ENCODE assay signal across 21 cellular contexts in the genomic region with DNA sequence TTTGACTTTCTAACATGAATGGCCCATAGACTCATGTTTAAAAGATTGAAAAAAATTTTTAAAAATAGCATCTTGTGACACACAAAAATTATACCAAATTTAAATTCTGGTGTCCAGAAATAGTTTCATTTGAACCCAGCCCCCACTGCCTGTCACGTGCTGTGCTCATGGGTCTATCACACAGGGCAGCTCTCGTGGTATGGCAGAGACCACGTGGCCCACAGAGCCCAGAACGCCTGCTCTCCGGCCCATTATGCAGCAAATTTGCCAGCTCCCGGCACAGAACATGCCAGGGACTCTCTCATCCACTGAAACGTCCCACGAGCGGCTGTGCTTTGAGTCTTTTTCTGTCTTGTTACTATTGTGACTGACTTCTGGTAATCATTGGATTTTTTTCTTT.
"Had no signal": no experiment of that assay in that cellular context is flagged by ENCODE, and none has a peak within 500 bp of the region (broad histone marks: within the 10 kb centered on the region; RNA-seq: fewer than 3 reads in every experiment).

No MANE protein-coding gene starts in this region.

- H3K36me3 ChIP-seq: upper lobe of left lung had no signal

- H3K9me3 ChIP-seq: body of pancreas, upper lobe of left lung had no signal

- H3K27ac ChIP-seq: body of pancreas, upper lobe of left lung had no signal

- FAIRE-seq: colon, endothelial cell of umbilical vein, frontal cortex, islet of Langerhans, small intestine, TTC549 had no signal

- H3K27me3 ChIP-seq: body of pancreas, upper lobe of left lung had no signal

- ATAC-seq: activated CD8-positive, alpha-beta T cell treated with anti-CD3 and anti-CD28 coated beads, Interleukin-2, amount 10 ng/mL, durations not matched to agents 7 days and 5 days; activated naive CD4-positive, alpha-beta T cell treated with anti-CD3 and anti-CD28 coated beads, Interleukin-2, amount 50 U/mL, for 72 hours; activated T-cell treated with anti-CD3 and anti-CD28 coated beads, Interleukin-2, amount 50 U/mL, for 72 hours; body of pancreas; natural killer cell; right cardiac atrium had no signal

- DNase-seq: activated CD4-positive, alpha-beta T cell treated with anti-CD3 and anti-CD28 coated beads, Interleukin-2, amount 10 ng/mL, durations not matched to agents 24 days and 14 days; activated CD4-positive, CD25-positive, alpha-beta regulatory T cell; activated CD8-positive, alpha-beta memory T cell treated with anti-CD3 and anti-CD28 coated beads, Interleukin-2, amount 50 U/mL, for 4 hours; activated CD8-positive, alpha-beta T cell treated with anti-CD3 and anti-CD28 coated beads, Interleukin-2, amount 10 ng/mL, durations not matched to agents 7 days and 5 days; activated gamma-delta T cell; activated T-cell treated with anti-CD3 and anti-CD28 coated beads, Interleukin-2, amount 50 U/mL, for 72 hours; body of pancreas; effector CD8-positive, alpha-beta T cell; natural killer cell; small intestine; stimulated activated CD4-positive, alpha-beta T cell treated with anti-CD3 and anti-CD28 coated beads, Interleukin-4, amount 100 ng/mL, for 24 hours; stimulated activated naive CD4-positive, alpha-beta T cell; SW 1271; upper lobe of left lung had no signal

- H3K4me3 ChIP-seq: body of pancreas, upper lobe of left lung had no signal
